Comparison of ENCODE assay signal across 1 cellular context in the genomic region with DNA sequence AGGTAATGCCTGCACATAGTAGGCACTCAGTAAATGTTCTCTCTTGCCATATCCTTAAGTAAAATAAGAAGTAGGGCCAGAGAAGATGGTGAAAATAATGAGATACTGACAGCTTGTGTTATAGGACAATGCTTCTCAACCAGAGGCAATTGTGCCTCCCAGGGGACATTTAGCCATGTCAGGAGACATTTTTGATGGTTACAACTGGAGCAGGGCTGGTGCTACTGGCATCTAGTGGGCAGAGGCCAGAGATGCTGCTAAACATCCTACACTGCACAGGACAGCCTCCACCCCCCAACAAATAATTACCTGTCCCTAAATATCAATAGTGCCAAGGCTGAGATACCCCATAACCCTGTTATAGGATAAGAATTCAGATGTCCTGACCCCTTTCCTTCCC.
TF ChIP-seq lines count a peak whose summit lies in the region.

No MANE protein-coding gene starts in this region.

TF ChIP-seq in HepG2, 621 proteins besides CTCF, POLR2A, EP300 and RAD21:
- TF ChIP-seq STAG1 (CRISPR knock-in tag; IDR thresholded peaks at IDR 0.05) (peak; percentile 53), SOX5 (CRISPR knock-in tag; IDR thresholded peaks at IDR 0.05; ENCODE audit: borderline replicate concordance) (no peak), ZNF552 (CRISPR knock-in tag; IDR thresholded peaks at IDR 0.05; ENCODE audit: borderline replicate concordance) (no peak), SMC3 (IDR thresholded peaks at IDR 0.05; ENCODE audit: low read length) (peak; percentile 17; the same call in 1 of the 2 replicates), PAX8 (CRISPR knock-in tag; IDR thresholded peaks at IDR 0.05; ENCODE audit: borderline replicate concordance) (no peak)
